Comparison of ENCODE assay signal across 10 cellular contexts in genomic region chr19:38878575-38879399, GRCh38. TPM values are rescaled to one million over a fixed set of nuclear protein-coding genes. Genes with fewer than 3 reads are reported as not detected.
DNase-seq lines count a peak whose midpoint lies in the region; ATAC-seq, FAIRE-seq and TF ChIP-seq lines count a peak whose summit lies in the region.
"Had no signal": no experiment of that assay in that cellular context is flagged by ENCODE, and none has a peak within 500 bp of the region (broad histone marks: within the 10 kb centered on the region; RNA-seq: fewer than 3 reads in every experiment).

No MANE protein-coding gene starts in this region.

- H3K9me2 ChIP-seq in Karpas-422 (replicated peaks; ENCODE audit: insufficient read depth, low read length): no peaks in the 10 kb centered on the region

- CTCF ChIA-PET in CD8-positive, alpha-beta memory T cell (lab: Charles Lee): interaction anchor here (0.9 to 5.0 kb wide), 10 partner anchors 9 to 476 kb away, joined by 3 to 30 read pairs (median 6); partner anchors contain the start of genes ECH1, FAM98C, HNRNPL and MRPS12

- H3K9me3 Mint-ChIP-seq in CD8-positive, alpha-beta memory T cell: no peaks in the 10 kb centered on the region
- H3K9me3 Mint-ChIP-seq in chondrocyte (ENCODE audit: low read depth) (no peaks in the 10 kb centered on the region), natural killer cell (no peaks in the 10 kb centered on the region)

- peak overlapping the region; percentile 92 for H3K27ac ChIP-seq in CD8-positive, alpha-beta memory T cell (ENCODE audit: low read depth, low read length)
- H3K27ac ChIP-seq in Karpas-422 (ENCODE audit: low read length): peak overlapping the region; percentile 73

- H3K4me1 ChIP-seq in CD8-positive, alpha-beta memory T cell (ENCODE audit: insufficient read depth, low read length): peaks cover 41% of the 10 kb centered on the region
- peaks cover 24% of the 10 kb centered on the region for H3K4me1 ChIP-seq in Karpas-422 (ENCODE audit: low read length)

- peaks cover 22% of the 10 kb centered on the region for H3K79me2 ChIP-seq in Karpas-422 (ENCODE audit: low read length)

- peak overlapping the region; percentile 83 for H3K4me3 ChIP-seq in CD8-positive, alpha-beta memory T cell (ENCODE audit: low read length)
- H3K4me3 ChIP-seq in Karpas-422 (ENCODE audit: low read length): peak overlapping the region; percentile 82

- intact Hi-C loops in natural killer cell (cut with micrococcal nuclease): loop anchor here (1.0 kb wide), 1 partner anchor 21 kb away; the partner anchor contains the start of genes NFKBIB and SIRT2

- H3K4me1 Mint-ChIP-seq in CD8-positive, alpha-beta memory T cell: peaks cover 21 to 41% (median 32%) of the 10 kb centered on the region in 3 donors
- H3K4me1 Mint-ChIP-seq in chondrocyte (ENCODE audit: low read depth): no peaks in the 10 kb centered on the region
- peaks cover 21 to 30% of the 10 kb centered on the region in 2 donors for H3K4me1 Mint-ChIP-seq in natural killer cell

- no peaks in the 10 kb centered on the region for H3K9me3 ChIP-seq in CD8-positive, alpha-beta memory T cell (ENCODE audit: low read length)
- no peaks in the 10 kb centered on the region for H3K9me3 ChIP-seq in Karpas-422 (ENCODE audit: low read length)

- peak overlapping the region; percentile 95 to 99 (median 96) for H3K27ac Mint-ChIP-seq in CD8-positive, alpha-beta memory T cell
- H3K27ac Mint-ChIP-seq in chondrocyte (ENCODE audit: unreplicated experiment) (no peak overlapping the region), natural killer cell (peak overlapping the region; percentile 94 to 97)

- H4K20me1 ChIP-seq in Karpas-422 (ENCODE audit: insufficient read depth, low read depth, low read length): no peaks in the 10 kb centered on the region

- peak overlapping the region; percentile 90 for H3K9ac ChIP-seq in Karpas-422 (ENCODE audit: low read length)

- DNase-seq in CD8-positive, alpha-beta memory T cell: no peak
- DNase-seq in Karpas-422 (no peak), chondrocyte (ENCODE audit: low spot score) (no peak), natural killer cell (no peak), GOT3 (lab: John Stamatoyannopoulos, UW) (no peak), NCI-H510A treated with DMSO at 0.1 percent for 48 hours (lab: John Stamatoyannopoulos, UW) (no peak), D721Med (ENCODE audit: insufficient read length, low spot score) (no peak), NCI-H1694 treated with DMSO at 0.1 percent for 48 hours (lab: John Stamatoyannopoulos, UW) (no peak)

- POLR2A ChIA-PET in CD8-positive, alpha-beta memory T cell (lab: Charles Lee): interaction anchor here (0.7 to 3.1 kb wide), 8 partner anchors 14 to 260 kb away, joined by 3 to 17 read pairs (median 5); partner anchors contain the start of genes ECH1, EIF3K and NFKBIB

- H3K36me3 Mint-ChIP-seq in CD8-positive, alpha-beta memory T cell: peaks cover 0 to 43% (median 0%) of the 10 kb centered on the region in 3 donors
- H3K36me3 Mint-ChIP-seq in chondrocyte (ENCODE audit: low read depth) (peaks cover 7% of the 10 kb centered on the region), natural killer cell (no peaks in the 10 kb centered on the region)

- H2AFZ ChIP-seq in Karpas-422 (ENCODE audit: low read length): peak overlapping the region; percentile 68; the same call in 1 of the 2 replicates

- H3K4me2 ChIP-seq in Karpas-422 (ENCODE audit: low read depth, low read length, poor library complexity, severe bottlenecking): peak overlapping the region; percentile 89

- H3K4me3 Mint-ChIP-seq in CD8-positive, alpha-beta memory T cell: peak overlapping the region; percentile 75 to 94 (median 90)
- H3K4me3 Mint-ChIP-seq in chondrocyte (ENCODE audit: unreplicated experiment): no peak overlapping the region
- peak overlapping the region; percentile 82 for H3K4me3 Mint-ChIP-seq in natural killer cell

- TF ChIP-seq CTCF in chondrocyte (IDR thresholded peaks at IDR 0.05) (peak; percentile 23), natural killer cell (IDR thresholded peaks at IDR 0.05) (no peak), D721Med (IDR thresholded peaks at IDR 0.05; ENCODE audit: insufficient read depth, missing control alignments) (no peak)

- no peaks in the 10 kb centered on the region for H3K27me3 Mint-ChIP-seq in CD8-positive, alpha-beta memory T cell
- no peaks in the 10 kb centered on the region for H3K27me3 Mint-ChIP-seq in chondrocyte (ENCODE audit: low read depth)
- no peaks in the 10 kb centered on the region for H3K27me3 Mint-ChIP-seq in natural killer cell (ENCODE audit: low read depth in 2 of 2)

- H3K27me3 ChIP-seq in CD8-positive, alpha-beta memory T cell (ENCODE audit: insufficient read depth, low read length, poor library complexity, severe bottlenecking): no peaks in the 10 kb centered on the region
- no peaks in the 10 kb centered on the region for H3K27me3 ChIP-seq in Karpas-422 (ENCODE audit: low read length)

- no peaks in the 10 kb centered on the region for H3K36me3 ChIP-seq in CD8-positive, alpha-beta memory T cell (ENCODE audit: insufficient read depth, low read length)
- no peaks in the 10 kb centered on the region for H3K36me3 ChIP-seq in Karpas-422 (ENCODE audit: insufficient read depth, low read length)

- ATAC-seq in natural killer cell: peak in 2 of 3 donors; percentile 6 to 11

- no peak for FAIRE-seq in D721Med (lab: Jason Lieb, UNC)
- FAIRE-seq: G401.6, H54 had no signal

RNA-seq across cellular contexts. Expression of gene RINL, which starts 0.7 kb away (rescaled TPM):
- 10 to 100 TPM; 82.3 to 85.4 TPM for total RNA-seq in CD8-positive, alpha-beta memory T cell
- 42.6 TPM for polyA plus RNA-seq in CD8-positive, alpha-beta memory T cell
- total RNA-seq in Karpas-422 (2014; rRNA removed; shearing (Covaris generic); ENCODE audit: low replicate concordance): 69.3 and 77.5 TPM in 2 replicates
- total RNA-seq in chondrocyte: 0.65 to 0.92 TPM (median 0.92 TPM) in 3 replicates
- 10 to 100 TPM; 59.7 to 65.6 (median 59.7) TPM for total RNA-seq in natural killer cell

RNA-seq across cellular contexts. Expression of gene SIRT2, which starts 20.6 kb away (rescaled TPM):
- total RNA-seq in CD8-positive, alpha-beta memory T cell: 10 to 100 TPM; 33.6 to 36.5 TPM
- polyA plus RNA-seq in CD8-positive, alpha-beta memory T cell: 51.2 TPM
- 19.5 and 24.7 TPM in 2 replicates for total RNA-seq in Karpas-422 (2014; rRNA removed; shearing (Covaris generic); ENCODE audit: low replicate concordance)
- total RNA-seq in chondrocyte: 54.0 to 57.1 TPM (median 54.2 TPM) in 3 replicates
- 100 to 1,000 TPM; 171 to 283 (median 208) TPM for total RNA-seq in natural killer cell

RNA-seq across cellular contexts. Expression of gene NFKBIB, which starts 21.0 kb away (rescaled TPM):
- 100 to 1,000 TPM; 107 to 116 TPM for total RNA-seq in CD8-positive, alpha-beta memory T cell
- polyA plus RNA-seq in CD8-positive, alpha-beta memory T cell: 15.6 TPM
- 13.5 and 18.7 TPM in 2 replicates for total RNA-seq in Karpas-422 (2014; rRNA removed; shearing (Covaris generic); ENCODE audit: low replicate concordance)
- total RNA-seq in chondrocyte (15.3 to 17.3 TPM (median 15.8 TPM) in 3 replicates), natural killer cell (100 to 1,000 TPM in 2 of 3 donors, 10 to 100 TPM in 1; 78.0 to 125 (median 118) TPM)

RNA-seq across cellular contexts. Expression of gene HNRNPL, which starts 29.0 kb away (rescaled TPM):
- total RNA-seq in CD8-positive, alpha-beta memory T cell: 100 to 1,000 TPM; 656 to 679 TPM
- 73.4 TPM for polyA plus RNA-seq in CD8-positive, alpha-beta memory T cell
- 212 and 217 TPM in 2 replicates for total RNA-seq in Karpas-422 (2014; rRNA removed; shearing (Covaris generic); ENCODE audit: low replicate concordance)
- total RNA-seq in chondrocyte (214 to 255 TPM (median 222 TPM) in 3 replicates), natural killer cell (100 to 1,000 TPM; 636 to 800 (median 702) TPM)

RNA-seq across cellular contexts. Expression of gene CCER2, which starts 33.2 kb away (rescaled TPM):
- total RNA-seq in CD8-positive, alpha-beta memory T cell: under 1 TPM; 0.44 to 0.61 TPM
- not detected for polyA plus RNA-seq in CD8-positive, alpha-beta memory T cell
- 3.1 TPM in 1 of 2 replicates, not detected in the other for total RNA-seq in Karpas-422 (2014; rRNA removed; shearing (Covaris generic); ENCODE audit: low replicate concordance)
- 0.69 TPM in 1 of 3 replicates, not detected in the others for total RNA-seq in chondrocyte
- 1 to 10 TPM; 1.3 to 3.7 (median 2.3) TPM for total RNA-seq in natural killer cell

Comparison
In these comparisons a context has a peak if more than half of its experiments do, and no peak if none do; other contexts are left out.
1. RNA of gene RINL, which starts 0.7 kb away (total RNA-seq): 82.3 to 85.4 TPM in CD8-positive, alpha-beta memory T cell, 69.3 to 77.5 TPM in Karpas-422 and 59.7 to 65.6 TPM in natural killer cell; 0.65 to 0.92 TPM in chondrocyte; every median in the first group is over 10 times any median in the second.